Comparison of ENCODE assay signal across 10 cellular contexts in genomic region chr17:59763861-59764260, GRCh38. TPM values are rescaled to one million over a fixed set of nuclear protein-coding genes. Genes with fewer than 3 reads are reported as not detected.
A peak's percentile ranks its signal among the peaks of the same experiment; 100 is the strongest.
DNase-seq lines count a peak whose midpoint lies in the region; ATAC-seq and TF ChIP-seq lines count a peak whose summit lies in the region.
"Had no signal": no experiment of that assay in that cellular context is flagged by ENCODE, and none has a peak within 500 bp of the region (broad histone marks: within the 10 kb centered on the region; RNA-seq: fewer than 3 reads in every experiment).

No MANE protein-coding gene starts in this region.

- WGBS in mammary epithelial cell (ENCODE audit: low coverage, missing lambda C conversion rate), result 21% methylated on average over 1 of the region's 1 CpG

- BruUV-seq in mammary epithelial cell (replicated peaks; lab: Mats Ljungman, UMichigan), result no TSS peak

- TF ChIP-seq POLR2A in GM18505 (IDR thresholded peaks at IDR 0.05; ENCODE audit: borderline replicate concordance, extremely low read depth, insufficient read depth, insufficient read length), result no peak

- no peaks in the 10 kb centered on the region for H4K20me1 ChIP-seq in mammary epithelial cell (ENCODE audit: insufficient read depth, low read length)
- no peaks in the 10 kb centered on the region for H4K20me1 ChIP-seq in osteoblast (ENCODE audit: insufficient read depth, low read length)

- in situ Hi-C loops in mammary epithelial cell (cut with MboI; ENCODE audit: low sequenced_read_pairs in 2 of 2), result no loop called here

- intact Hi-C loops in mammary epithelial cell (cut with micrococcal nuclease), result loop anchor here (2.0 kb wide), 1 partner anchor 23 kb away; no protein-coding TSS in a partner anchor

- H3K9ac ChIP-seq in mammary epithelial cell (ENCODE audit: insufficient read depth, low read length), result no peak overlapping the region

- CTCF ChIA-PET in mammary epithelial cell (lab: Charles Lee; ENCODE audit: low non-redundant PET), result no interaction called here

- H3K4me3 ChIP-seq in mammary epithelial cell (replicated peaks in 1 of 3; ENCODE audit: insufficient read depth in 1 of 3, low read depth in 2 of 3, low read length in 3 of 3) (no peak overlapping the region), osteoblast (ENCODE audit: insufficient read depth, low read length) (no peak overlapping the region)
- H3K4me3 ChIP-seq: left ventricle myocardium inferior had no signal

- H3K4me2 ChIP-seq in mammary epithelial cell (ENCODE audit: insufficient read depth, low read depth, low read length), result peak overlapping the region; percentile 11
- peak overlapping the region; percentile 37 for H3K4me2 ChIP-seq in osteoblast (ENCODE audit: insufficient read depth, low read length)

- H3K79me2 ChIP-seq in mammary epithelial cell (ENCODE audit: insufficient read depth, low read length) (peaks cover 5% of the 10 kb centered on the region), osteoblast (ENCODE audit: insufficient read depth, low read length) (peaks cover 21% of the 10 kb centered on the region)

- no peaks in the 10 kb centered on the region for H3K27me3 ChIP-seq in mammary epithelial cell (ENCODE audit: insufficient read depth, low read length)
- H3K27me3 ChIP-seq in osteoblast (ENCODE audit: insufficient read depth, low read length), result no peaks in the 10 kb centered on the region

- DNase-seq in GM04503 (ENCODE audit: low read depth) (peak; percentile 65), NCI-H226 (peak; percentile 16), mammary epithelial cell (peak; percentile 91), osteoblast (ENCODE audit: insufficient read length, low spot score, missing footprints) (no peak), NCI-H1694 treated with DMSO at 0.1 percent for 48 hours (lab: John Stamatoyannopoulos, UW) (no peak)
- no peak for DNase-seq in activated effector memory CD4-positive, alpha-beta T cell treated with anti-CD3 and anti-CD28 coated beads, Interleukin-2, amount 50 U/mL, for 16 hours
- DNase-seq: left ventricle myocardium inferior, NCI-H1105 had no signal

- H3K27ac ChIP-seq in mammary epithelial cell (ENCODE audit: insufficient read depth, low read depth, low read length), result peak overlapping the region; percentile 96
- peak overlapping the region; percentile 100 for H3K27ac ChIP-seq in osteoblast (ENCODE audit: low read depth, low read length)
- H3K27ac ChIP-seq: left ventricle myocardium inferior had no signal

- H2AFZ ChIP-seq in mammary epithelial cell (ENCODE audit: low read depth, low read length) (no peak overlapping the region), osteoblast (ENCODE audit: low read length) (no peak overlapping the region)

- no peaks in the 10 kb centered on the region for H3K9me3 ChIP-seq in mammary epithelial cell (replicated peaks; ENCODE audit: insufficient read depth, low read length)
- no peaks in the 10 kb centered on the region for H3K9me3 ChIP-seq in osteoblast (ENCODE audit: low read depth, low read length)

- dilution Hi-C loops in mammary epithelial cell (cut with HindIII; ENCODE audit: low sequenced_read_pairs), result no loop called here

- H3K4me1 ChIP-seq in mammary epithelial cell (ENCODE audit: insufficient read depth, low read length), result peaks cover 27% of the 10 kb centered on the region
- peaks cover 51% of the 10 kb centered on the region for H3K4me1 ChIP-seq in osteoblast (ENCODE audit: insufficient read depth, low read length)

- TF ChIP-seq CTCF in mammary epithelial cell (conservative IDR thresholded peaks at IDR 0.05 in 1 of 2, IDR thresholded peaks at IDR 0.05 in 1 of 2; ENCODE audit: extremely low read depth in 1 of 2, insufficient read depth in 1 of 2, low read depth in 1 of 2, low read length in 2 of 2), result no peak
- TF ChIP-seq CTCF in osteoblast (IDR thresholded peaks at IDR 0.05; ENCODE audit: extremely low read depth, low read depth, low read length), result no peak

- ATAC-seq in GM18511 (IDR thresholded peaks at IDR 0.05; ENCODE audit: unreplicated experiment) (no peak), GM18505 (IDR thresholded peaks at IDR 0.05; ENCODE audit: unreplicated experiment) (no peak)

- H3K36me3 ChIP-seq in mammary epithelial cell (ENCODE audit: insufficient read depth, low read length) (peaks cover 13% of the 10 kb centered on the region), osteoblast (ENCODE audit: insufficient read depth, low read length) (peaks cover 5% of the 10 kb centered on the region)

RNA-seq across cellular contexts. Expression of gene VMP1, which starts 56.4 kb away (rescaled TPM):
- total RNA-seq in mammary epithelial cell (100 to 1,000 TPM; 177 to 211 TPM), osteoblast (415 and 445 TPM in 2 replicates)
- 44.4 TPM for polyA plus RNA-seq in mammary epithelial cell
- polyA minus RNA-seq in mammary epithelial cell, result 106 TPM

RNA-seq across cellular contexts. Expression of gene PTRH2, which starts 56.6 kb away (rescaled TPM):
- total RNA-seq in mammary epithelial cell (10 to 100 TPM; 23.0 to 37.4 TPM), osteoblast (8.0 and 14.7 TPM in 2 replicates)
- 76.2 TPM for polyA plus RNA-seq in mammary epithelial cell
- polyA minus RNA-seq in mammary epithelial cell, result 3.1 TPM

Comparison
In these comparisons a context has a peak if more than half of its experiments do, and no peak if none do; other contexts are left out.
1. DNase-seq: peak in GM04503 (single experiment), NCI-H226 (single experiment) and mammary epithelial cell (single experiment); none in osteoblast (single experiment), NCI-H1694 treated with DMSO at 0.1 percent for 48 hours (single experiment) and activated effector memory CD4-positive, alpha-beta T cell treated with anti-CD3 and anti-CD28 coated beads, Interleukin-2, amount 50 U/mL, for 16 hours (single experiment).